In the genomic region with DNA sequence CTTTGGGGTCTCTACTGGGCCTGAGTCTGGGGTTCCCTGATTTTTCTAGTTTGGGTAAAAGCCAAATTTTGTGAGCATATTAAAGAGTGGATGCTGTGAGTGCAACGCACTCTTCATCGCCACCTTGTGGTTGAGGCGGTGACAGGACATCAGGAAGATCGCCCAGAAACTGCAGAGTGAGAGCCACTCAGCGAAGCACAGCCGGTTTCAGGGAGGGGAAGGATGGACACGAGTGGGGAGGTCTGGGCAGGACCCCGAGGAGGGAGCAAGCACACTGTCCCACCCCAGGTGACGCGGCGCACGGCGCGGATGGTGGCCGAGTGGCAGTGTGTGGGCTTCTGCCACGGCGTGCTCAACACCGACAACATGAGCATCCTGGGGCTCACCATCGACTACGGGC, we compare ENCODE assay signal across 8 cellular contexts. TPM values are rescaled to one million over a fixed set of nuclear protein-coding genes. Genes with fewer than 3 reads are reported as not detected.
DNase-seq lines count a peak whose midpoint lies in the region; ATAC-seq and TF ChIP-seq lines count a peak whose summit lies in the region.

No MANE protein-coding gene starts in this region.

- DNase-seq in BJ (ENCODE audit: low read depth) (no peak), H4 (ENCODE audit: low spot score) (peak; percentile 58), RPMI8226 (peak; percentile 80), Right ventricle myocardium superior (peak; percentile 74), sciatic nerve (ENCODE audit: low spot score) (peak; percentile 85), NCI-H2107 treated with DMSO at 0.1 percent for 48 hours (lab: John Stamatoyannopoulos, UW; ENCODE audit: unreplicated experiment) (no peak), NCI-H226 (no peak)
- DNase-seq in activated naive CD4-positive, alpha-beta T cell treated with anti-CD3 and anti-CD28 coated beads, Interleukin-2, amount 50 U/mL, for 16 hours: peak; percentile 70

- ATAC-seq in Right ventricle myocardium superior (ENCODE audit: poor library complexity): peak; percentile 45
- ATAC-seq in sciatic nerve: peak; percentile 46

- H3K4me3 ChIP-seq in BJ (ENCODE audit: low read depth, low read length): no peak overlapping the region

- POLR2A ChIA-PET in BJ (lab: Charles Lee): no interaction called here

- no peaks in the 10 kb centered on the region for H3K27me3 ChIP-seq in BJ (ENCODE audit: control insufficient read depth, insufficient read depth, low read length)

- peak; percentile 89 for TF ChIP-seq CTCF in BJ (IDR thresholded peaks at IDR 0.05; ENCODE audit: insufficient read depth, low read depth, low read length)

- H3K36me3 ChIP-seq in BJ (ENCODE audit: control insufficient read depth, insufficient read depth, low read length): peaks cover 30% of the 10 kb centered on the region

- intact Hi-C loops in Right ventricle myocardium superior (cut with DNase I): loop anchor here (5.0 kb wide), 1 partner anchor 63 kb away; no protein-coding TSS in a partner anchor
- intact Hi-C loops in sciatic nerve (cut with DNase I): no loop called here

- CTCF ChIA-PET in BJ (lab: Yijun Ruan, JAX): interaction anchor here (1.0 to 1.7 kb wide), 3 partner anchors 9 to 279 kb away, joined by 3 to 10 read pairs (median 5); no protein-coding TSS in a partner anchor

RNA-seq across cellular contexts. Expression of a gene that starts 9.1 kb away (rescaled TPM):
- polyA plus RNA-seq in BJ (2011; rRNA removed): 8.0 and 16.7 TPM in 2 replicates
- 5.9 and 6.0 TPM in 2 replicates for polyA minus RNA-seq in BJ (2011; rRNA and poly(A)+ RNA removed)
- total RNA-seq in H4 (2014; rRNA removed; shearing (Covaris generic)): 13.4 and 19.6 TPM in 2 replicates
- total RNA-seq in Right ventricle myocardium superior: 15.6 TPM
- total RNA-seq in sciatic nerve: 22.6 TPM

RNA-seq across cellular contexts. Expression of a gene that starts 24.2 kb away (rescaled TPM):
- polyA plus RNA-seq in BJ (2011; rRNA removed): 13.5 and 31.5 TPM in 2 replicates
- polyA minus RNA-seq in BJ (2011; rRNA and poly(A)+ RNA removed): 13.1 and 14.2 TPM in 2 replicates
- 13.7 and 17.2 TPM in 2 replicates for total RNA-seq in H4 (2014; rRNA removed; shearing (Covaris generic))
- total RNA-seq in Right ventricle myocardium superior: 22.0 TPM
- 22.8 TPM for total RNA-seq in sciatic nerve

RNA-seq across cellular contexts. Expression of a gene that starts 34.9 kb away (rescaled TPM):
- polyA plus RNA-seq in BJ (2011; rRNA removed): 9.4 and 17.5 TPM in 2 replicates
- 9.0 and 11.5 TPM in 2 replicates for polyA minus RNA-seq in BJ (2011; rRNA and poly(A)+ RNA removed)
- total RNA-seq in H4 (2014; rRNA removed; shearing (Covaris generic)): 4.9 and 5.0 TPM in 2 replicates
- total RNA-seq in Right ventricle myocardium superior (14.1 TPM), sciatic nerve (47.6 TPM)

RNA-seq across cellular contexts. Expression of a gene that starts 39.4 kb away (rescaled TPM):
- polyA plus RNA-seq in BJ (2011; rRNA removed): 0.92 and 1.4 TPM in 2 replicates
- polyA minus RNA-seq in BJ (2011; rRNA and poly(A)+ RNA removed): 0.24 and 0.72 TPM in 2 replicates
- 4.2 and 4.4 TPM in 2 replicates for total RNA-seq in H4 (2014; rRNA removed; shearing (Covaris generic))
- total RNA-seq in Right ventricle myocardium superior: 0.43 TPM
- total RNA-seq in sciatic nerve: 0.76 TPM

RNA-seq across cellular contexts. Expression of a gene that starts 41.2 kb away (rescaled TPM):
- polyA plus RNA-seq in BJ (2011; rRNA removed): 8.8 and 18.2 TPM in 2 replicates
- 9.6 and 9.9 TPM in 2 replicates for polyA minus RNA-seq in BJ (2011; rRNA and poly(A)+ RNA removed)
- total RNA-seq in H4 (2014; rRNA removed; shearing (Covaris generic)): 5.1 and 5.9 TPM in 2 replicates
- 12.0 TPM for total RNA-seq in Right ventricle myocardium superior
- total RNA-seq in sciatic nerve: 32.4 TPM

Comparison
In these comparisons a context has a peak if more than half of its experiments do, and no peak if none do; other contexts are left out.
1. DNase-seq: peak in H4 (single experiment), RPMI8226 (single experiment), activated naive CD4-positive, alpha-beta T cell treated with anti-CD3 and anti-CD28 coated beads, Interleukin-2, amount 50 U/mL, for 16 hours (single experiment), Right ventricle myocardium superior (single experiment) and sciatic nerve (single experiment); none in BJ (single experiment), NCI-H2107 treated with DMSO at 0.1 percent for 48 hours (single experiment) and NCI-H226 (single experiment).